In genomic region chr7:22387583-22387982, GRCh38 we compare ENCODE assay signal across 18 cellular contexts. TPM values are rescaled to one million over a fixed set of nuclear protein-coding genes. Genes with fewer than 3 reads are reported as not detected.
DNase-seq lines count a peak whose midpoint lies in the region; ATAC-seq and TF ChIP-seq lines count a peak whose summit lies in the region.
"Had no signal": no experiment of that assay in that cellular context is flagged by ENCODE, and none has a peak within 500 bp of the region (broad histone marks: within the 10 kb centered on the region; RNA-seq: fewer than 3 reads in every experiment).

No MANE protein-coding gene starts in this region.

- no peak overlapping the region for H3K4me3 ChIP-seq in fibroblast of the aortic adventitia (ENCODE audit: low read depth, low read length)
- H3K4me3 ChIP-seq in effector memory CD4-positive, alpha-beta T cell (ENCODE audit: insufficient read depth, low read depth, low read length, poor library complexity, severe bottlenecking): no peak overlapping the region

- no peak overlapping the region for H3K23ac ChIP-seq in H9 (ENCODE audit: insufficient read length, low read depth, low read length)

- H3K4me1 Mint-ChIP-seq in H9: peaks cover 5% of the 10 kb centered on the region in 2 experiments
- H3K4me1 Mint-ChIP-seq in nephron progenitor cell: no peaks in the 10 kb centered on the region
- no peaks in the 10 kb centered on the region for H3K4me1 Mint-ChIP-seq in stimulated activated effector memory CD8-positive, alpha-beta T cell treated with anti-CD3 and anti-CD28 coated beads, Interleukin-12 subunit alpha, Interleukin-12 subunit beta, amount 100 ng/mL, for 72 hours
- H3K4me1 Mint-ChIP-seq: activated naive CD8-positive, alpha-beta T cell treated with anti-CD3 and anti-CD28 coated beads for 36 hours had no signal

- no peak overlapping the region for H4K8ac ChIP-seq in H9 (replicated peaks; ENCODE audit: insufficient read length, low read depth, low read length)

- H2BK20ac ChIP-seq in H9 (ENCODE audit: low read depth, low read length, poor library complexity, severe bottlenecking): no peak overlapping the region

- no peaks in the 10 kb centered on the region for H3K9me3 ChIP-seq in effector memory CD4-positive, alpha-beta T cell (ENCODE audit: control insufficient read depth, low read length)
- no peaks in the 10 kb centered on the region for H3K9me3 ChIP-seq in H9 (ENCODE audit: control insufficient read depth, low read depth, low read length)

- DNase-seq in GM04503 (ENCODE audit: low read depth): peak; percentile 33
- peak in 45 of 58 donors; percentile 2 to 78 (median 34) for DNase-seq in anterior cingulate cortex (lab: John Stamatoyannopoulos, UW)
- DNase-seq in fibroblast of the aortic adventitia (ENCODE audit: low read depth): peak; percentile 91
- peak; percentile 50 for DNase-seq in smooth muscle cell of the brain vasculature (ENCODE audit: low read depth, low spot score)
- no peak for DNase-seq in effector memory CD4-positive, alpha-beta T cell
- DNase-seq in H9: no peak
- no peak for DNase-seq in nephron progenitor cell
- DNase-seq in stimulated activated effector memory CD8-positive, alpha-beta T cell treated with anti-CD3 and anti-CD28 coated beads, Interleukin-12 subunit alpha, Interleukin-12 subunit beta, amount 100 ng/mL, for 72 hours (ENCODE audit: low spot score in 2 of 2): no peak
- DNase-seq: activated B cell treated with CpG ODN at 0.5 μM for 24 hours; activated CD8-positive, alpha-beta memory T cell treated with anti-CD3 and anti-CD28 coated beads, Interleukin-2, amount 50 U/mL, for 4 hours; activated naive CD8-positive, alpha-beta T cell treated with anti-CD3 and anti-CD28 coated beads for 36 hours; CD4-positive, alpha-beta memory T cell; effector CD4-positive, alpha-beta T cell; glutamatergic neuron; left cardiac atrium; NCI-H1092; NCI-H226; right cardiac atrium had no signal

- H2AFZ ChIP-seq in H9 (ENCODE audit: low read length): no peak overlapping the region

- no peaks in the 10 kb centered on the region for H4K20me1 ChIP-seq in H9 (ENCODE audit: control insufficient read depth, insufficient read depth, insufficient read length)

- H3K23me2 ChIP-seq in H9 (ENCODE audit: insufficient read length, low read depth, low read length, poor library complexity, severe bottlenecking): no peaks in the 10 kb centered on the region

- H4K91ac ChIP-seq in H9 (ENCODE audit: insufficient read length, low read depth, low read length): no peak overlapping the region

- H3K9me3 Mint-ChIP-seq in H9: no peaks in the 10 kb centered on the region
- H3K9me3 Mint-ChIP-seq in nephron progenitor cell: no peaks in the 10 kb centered on the region
- H3K9me3 Mint-ChIP-seq in stimulated activated effector memory CD8-positive, alpha-beta T cell treated with anti-CD3 and anti-CD28 coated beads, Interleukin-12 subunit alpha, Interleukin-12 subunit beta, amount 100 ng/mL, for 72 hours: no peaks in the 10 kb centered on the region
- H3K9me3 Mint-ChIP-seq: activated B cell treated with CpG ODN at 0.5 μM for 24 hours; activated naive CD8-positive, alpha-beta T cell treated with anti-CD3 and anti-CD28 coated beads for 36 hours; CD4-positive, alpha-beta memory T cell had no signal

- no peak overlapping the region for H2BK15ac ChIP-seq in H9 (ENCODE audit: low read depth, low read length)

- H3K27me3 ChIP-seq in effector memory CD4-positive, alpha-beta T cell (replicated peaks; ENCODE audit: control insufficient read depth, insufficient read depth, low read length, poor library complexity, severe bottlenecking): no peaks in the 10 kb centered on the region
- no peaks in the 10 kb centered on the region for H3K27me3 ChIP-seq in H9 (ENCODE audit: insufficient read depth, low read length)

- H3K79me1 ChIP-seq in H9 (ENCODE audit: insufficient read depth, low read depth, low read length, poor library complexity, severe bottlenecking): no peaks in the 10 kb centered on the region

- no peak overlapping the region for H2AK5ac ChIP-seq in H9 (ENCODE audit: insufficient read length, low read length)

- no peak overlapping the region for H3K9ac ChIP-seq in H9 (ENCODE audit: extremely low read depth, insufficient read length, low read length)

- H3K18ac ChIP-seq in H9 (ENCODE audit: insufficient read length, low read depth, low read length): no peak overlapping the region

- no peak overlapping the region for H3K4ac ChIP-seq in H9 (ENCODE audit: low read depth, low read length)

- no CpG with 5 or more reads among the region's 4 CpGs for WGBS in H9 (ENCODE audit: extremely low coverage, insufficient read length, low lambda C conversion rate)

- H3K56ac ChIP-seq in H9 (ENCODE audit: insufficient read length, low read depth, low read length): no peak overlapping the region

- H3K4me1 ChIP-seq in effector memory CD4-positive, alpha-beta T cell (ENCODE audit: control insufficient read depth, insufficient read depth, low read length, poor library complexity, severe bottlenecking): no peaks in the 10 kb centered on the region
- no peaks in the 10 kb centered on the region for H3K4me1 ChIP-seq in H9 (ENCODE audit: insufficient read depth, low read length)

- no peak overlapping the region for H3K4me2 ChIP-seq in H9 (ENCODE audit: insufficient read depth, insufficient read length, low read length)

- H3K36me3 Mint-ChIP-seq in H9 (ENCODE audit: insufficient read depth in 1 of 3, low read depth in 3 of 3): no peaks in the 10 kb centered on the region
- H3K36me3 Mint-ChIP-seq in nephron progenitor cell (ENCODE audit: low read depth): no peaks in the 10 kb centered on the region
- H3K36me3 Mint-ChIP-seq in stimulated activated effector memory CD8-positive, alpha-beta T cell treated with anti-CD3 and anti-CD28 coated beads, Interleukin-12 subunit alpha, Interleukin-12 subunit beta, amount 100 ng/mL, for 72 hours: no peaks in the 10 kb centered on the region
- H3K36me3 Mint-ChIP-seq: activated naive CD8-positive, alpha-beta T cell treated with anti-CD3 and anti-CD28 coated beads for 36 hours; CD4-positive, alpha-beta memory T cell had no signal

- H2BK5ac ChIP-seq in H9 (ENCODE audit: insufficient read length, low read length): no peak overlapping the region

- H3K27ac Mint-ChIP-seq in H9 (peak overlapping the region in 1 of 3 experiments; percentile 10; a peak in 2 of 7 replicates), nephron progenitor cell (no peak overlapping the region)
- H3K27ac Mint-ChIP-seq in stimulated activated effector memory CD8-positive, alpha-beta T cell treated with anti-CD3 and anti-CD28 coated beads, Interleukin-12 subunit alpha, Interleukin-12 subunit beta, amount 100 ng/mL, for 72 hours: no peak overlapping the region
- H3K27ac Mint-ChIP-seq: activated B cell treated with CpG ODN at 0.5 μM for 24 hours; activated naive CD8-positive, alpha-beta T cell treated with anti-CD3 and anti-CD28 coated beads for 36 hours; CD4-positive, alpha-beta memory T cell had no signal

- H3K4me3 Mint-ChIP-seq in H9: no peak overlapping the region
- H3K4me3 Mint-ChIP-seq in nephron progenitor cell: no peak overlapping the region
- no peak overlapping the region for H3K4me3 Mint-ChIP-seq in stimulated activated effector memory CD8-positive, alpha-beta T cell treated with anti-CD3 and anti-CD28 coated beads, Interleukin-12 subunit alpha, Interleukin-12 subunit beta, amount 100 ng/mL, for 72 hours
- H3K4me3 Mint-ChIP-seq: activated B cell treated with CpG ODN at 0.5 μM for 24 hours; activated naive CD8-positive, alpha-beta T cell treated with anti-CD3 and anti-CD28 coated beads for 36 hours; CD4-positive, alpha-beta memory T cell had no signal

- TF ChIP-seq CTCF in fibroblast of the aortic adventitia (IDR thresholded peaks at IDR 0.05; ENCODE audit: insufficient read depth, low read length): no peak
- TF ChIP-seq CTCF in H9 (conservative IDR thresholded peaks at IDR 0.05): no peak
- TF ChIP-seq CTCF in nephron progenitor cell (IDR thresholded peaks at IDR 0.05): no peak

- ATAC-seq in stimulated activated effector memory CD8-positive, alpha-beta T cell treated with anti-CD3 and anti-CD28 coated beads, Interleukin-12 subunit alpha, Interleukin-12 subunit beta, amount 100 ng/mL, for 72 hours: no peak
- ATAC-seq: right cardiac atrium had no signal

- H2BK12ac ChIP-seq in H9 (ENCODE audit: insufficient read length, low read depth, low read length): no peak overlapping the region

- H3K36me3 ChIP-seq in effector memory CD4-positive, alpha-beta T cell (ENCODE audit: control insufficient read depth, insufficient read depth, low read length): no peaks in the 10 kb centered on the region

- H3K27me3 Mint-ChIP-seq in H9 (ENCODE audit: low read depth): no peaks in the 10 kb centered on the region
- peaks cover 5% of the 10 kb centered on the region for H3K27me3 Mint-ChIP-seq in nephron progenitor cell (ENCODE audit: low read depth, poor library complexity)

- H3K27ac ChIP-seq in effector memory CD4-positive, alpha-beta T cell (ENCODE audit: insufficient read depth, low read length, poor library complexity, severe bottlenecking): no peak overlapping the region
- H3K27ac ChIP-seq in H9 (ENCODE audit: insufficient read length, low read depth, low read length): no peak overlapping the region

- H3T11ph ChIP-seq in H9 (ENCODE audit: low read length): no peak overlapping the region

- no peak overlapping the region for H4K5ac ChIP-seq in H9 (ENCODE audit: insufficient read length, low read depth, low read length)

- H3K14ac ChIP-seq in H9 (ENCODE audit: insufficient read depth, low read length): no peak overlapping the region

- no peaks in the 10 kb centered on the region for H3K79me2 ChIP-seq in H9 (ENCODE audit: insufficient read depth, low read length)

- no peak overlapping the region for H2BK120ac ChIP-seq in H9 (ENCODE audit: low read depth, low read length, poor library complexity, severe bottlenecking)

RNA-seq across cellular contexts. Expression of gene RAPGEF5, which starts 30.6 kb away (rescaled TPM):
- total RNA-seq in fibroblast of the aortic adventitia (ENCODE audit: low replicate concordance) (1.5 and 4.2 TPM in 2 replicates), H9 (2021) (13.3 and 14.4 TPM in 2 replicates)
- total RNA-seq: CD4-positive, alpha-beta memory T cell had no signal

Comparison
In these comparisons a context has a peak if more than half of its experiments do, and no peak if none do; other contexts are left out.
1. DNase-seq: peak in GM04503 (single experiment), anterior cingulate cortex (45 of 58), fibroblast of the aortic adventitia (single experiment) and smooth muscle cell of the brain vasculature (single experiment); none in effector memory CD4-positive, alpha-beta T cell (0 of 3), H9 (single experiment), nephron progenitor cell (single experiment) and stimulated activated effector memory CD8-positive, alpha-beta T cell treated with anti-CD3 and anti-CD28 coated beads, Interleukin-12 subunit alpha, Interleukin-12 subunit beta, amount 100 ng/mL, for 72 hours (0 of 2).